1 cellular context compared by ENCODE assay signal in the genomic region with DNA sequence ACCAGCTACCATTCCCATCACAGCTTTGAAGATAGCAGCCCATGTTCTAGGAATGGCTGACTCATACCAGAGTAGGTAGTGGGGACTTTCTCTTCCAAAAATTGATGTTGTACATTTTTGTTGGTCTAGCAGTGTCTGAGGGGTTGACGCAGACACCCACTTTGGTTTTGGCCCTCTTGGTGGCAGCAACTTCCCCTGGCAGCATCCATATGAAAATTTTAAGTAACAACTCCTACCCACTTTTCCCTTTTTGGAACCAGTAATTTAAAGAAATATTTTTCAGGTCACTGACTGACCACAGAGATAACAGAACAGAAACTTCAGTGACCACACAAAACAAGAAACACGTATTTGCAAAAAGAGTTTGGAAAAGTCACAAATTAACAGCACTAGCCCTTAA.
TF ChIP-seq lines count a peak whose summit lies in the region.

No MANE protein-coding gene starts in this region.

TF ChIP-seq in GM12878, 131 proteins besides CTCF, POLR2A, EP300 and RAD21 (continued from another document and continues in another):
- TF ChIP-seq, protein P1, sequence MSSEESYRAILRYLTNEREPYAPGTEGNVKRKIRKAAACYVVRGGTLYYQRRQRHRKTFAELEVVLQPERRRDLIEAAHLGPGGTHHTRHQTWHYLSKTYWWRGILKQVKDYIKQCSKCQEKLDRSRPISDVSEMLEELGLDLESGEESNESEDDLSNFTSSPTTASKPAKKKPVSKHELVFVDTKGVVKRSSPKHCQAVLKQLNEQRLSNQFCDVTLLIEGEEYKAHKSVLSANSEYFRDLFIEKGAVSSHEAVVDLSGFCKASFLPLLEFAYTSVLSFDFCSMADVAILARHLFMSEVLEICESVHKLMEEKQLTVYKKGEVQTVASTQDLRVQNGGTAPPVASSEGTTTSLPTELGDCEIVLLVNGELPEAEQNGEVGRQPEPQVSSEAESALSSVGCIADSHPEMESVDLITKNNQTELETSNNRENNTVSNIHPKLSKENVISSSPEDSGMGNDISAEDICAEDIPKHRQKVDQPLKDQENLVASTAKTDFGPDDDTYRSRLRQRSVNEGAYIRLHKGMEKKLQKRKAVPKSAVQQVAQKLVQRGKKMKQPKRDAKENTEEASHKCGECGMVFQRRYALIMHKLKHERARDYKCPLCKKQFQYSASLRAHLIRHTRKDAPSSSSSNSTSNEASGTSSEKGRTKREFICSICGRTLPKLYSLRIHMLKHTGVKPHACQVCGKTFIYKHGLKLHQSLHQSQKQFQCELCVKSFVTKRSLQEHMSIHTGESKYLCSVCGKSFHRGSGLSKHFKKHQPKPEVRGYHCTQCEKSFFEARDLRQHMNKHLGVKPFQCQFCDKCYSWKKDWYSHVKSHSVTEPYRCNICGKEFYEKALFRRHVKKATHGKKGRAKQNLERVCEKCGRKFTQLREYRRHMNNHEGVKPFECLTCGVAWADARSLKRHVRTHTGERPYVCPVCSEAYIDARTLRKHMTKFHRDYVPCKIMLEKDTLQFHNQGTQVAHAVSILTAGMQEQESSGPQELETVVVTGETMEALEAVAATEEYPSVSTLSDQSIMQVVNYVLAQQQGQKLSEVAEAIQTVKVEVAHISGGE (CRISPR knock-in tag; IDR thresholded peaks at IDR 0.05), result no peak
- TF ChIP-seq ZNF622 (IDR thresholded peaks at IDR 0.05) (no peak), SRF (IDR thresholded peaks at IDR 0.05; ENCODE audit: low read depth in 2 of 2, low read length in 2 of 2) (no peak), SIN3A (IDR thresholded peaks at IDR 0.05; ENCODE audit: low read depth, low read length) (no peak), JUND (IDR thresholded peaks at IDR 0.05; ENCODE audit: low read depth, low read length) (no peak), YY1 (IDR thresholded peaks at IDR 0.05; ENCODE audit: low read depth, low read length) (no peak), ZSCAN29 (IDR thresholded peaks at IDR 0.05) (no peak), MEF2B (IDR thresholded peaks at IDR 0.05; ENCODE audit: partially characterized antibody, poor library complexity, severe bottlenecking) (peak; percentile 83), KDM1A (IDR thresholded peaks at IDR 0.05; ENCODE audit: borderline replicate concordance) (no peak), NRF1 (conservative IDR thresholded peaks at IDR 0.05; ENCODE audit: low read depth, low read length) (no peak), MYC (IDR thresholded peaks at IDR 0.05; ENCODE audit: insufficient read depth, insufficient read length, insufficient replicate concordance, low read length, severe bottlenecking) (no peak), MTA2 (IDR thresholded peaks at IDR 0.05; ENCODE audit: low read depth) (peak; percentile 85), CHD1 (IDR thresholded peaks at IDR 0.05; ENCODE audit: low read depth, low read length) (no peak), TCF7 (IDR thresholded peaks at IDR 0.05; ENCODE audit: borderline replicate concordance) (no peak), NFYA (IDR thresholded peaks at IDR 0.05; ENCODE audit: borderline replicate concordance, low read depth, low read length) (no peak), NBN (IDR thresholded peaks at IDR 0.05) (no peak), KAT2A (conservative IDR thresholded peaks at IDR 0.05; ENCODE audit: control insufficient read depth, low read depth, low read length) (no peak), RAD51 (IDR thresholded peaks at IDR 0.05) (0 out of 2 replicates have a peak, but pooled peaks have one; percentile 27), CBX5 (IDR thresholded peaks at IDR 0.05; ENCODE audit: low read depth) (peak; percentile 69; the same call in 1 of the 2 replicates), ZNF207 (IDR thresholded peaks at IDR 0.05; ENCODE audit: borderline replicate concordance) (no peak), SMAD5 (IDR thresholded peaks at IDR 0.05; ENCODE audit: low read depth) (0 out of 2 replicates have a peak, but pooled peaks have one; percentile 21), IKZF2 (IDR thresholded peaks at IDR 0.05) (peak; percentile 92 to 94; a peak in 3 of 4 replicates), CHD2 (IDR thresholded peaks at IDR 0.05; ENCODE audit: borderline replicate concordance, low read depth, low read length) (no peak), STAT1 (conservative IDR thresholded peaks at IDR 0.05) (no peak), ZZZ3 (IDR thresholded peaks at IDR 0.05; ENCODE audit: control insufficient read depth, insufficient read length, low read depth) (no peak), ZNF384 (IDR thresholded peaks at IDR 0.05; ENCODE audit: borderline replicate concordance, low read depth, low read length) (no peak), RB1 (IDR thresholded peaks at IDR 0.05; ENCODE audit: borderline replicate concordance) (no peak), CHD4 (IDR thresholded peaks at IDR 0.05) (no peak), TCF12 (IDR thresholded peaks at IDR 0.05; ENCODE audit: low read depth, low read length) (no peak), TBL1XR1 (IDR thresholded peaks at IDR 0.05; ENCODE audit: low read depth, low read length) (peak; percentile 71; the same call in 1 of the 2 replicates), SUZ12 (IDR thresholded peaks at IDR 0.05; ENCODE audit: unreplicated experiment) (no peak), ESRRA (IDR thresholded peaks at IDR 0.05; ENCODE audit: low read length) (no peak), ZNF274 (IDR thresholded peaks at IDR 0.05; ENCODE audit: insufficient read depth, insufficient read length) (no peak), MEF2A (IDR thresholded peaks at IDR 0.05; ENCODE audit: insufficient read depth, low read depth, low read length) (peak; percentile 84), GATAD2B (conservative IDR thresholded peaks at IDR 0.05; ENCODE audit: low read depth) (0 out of 2 replicates have a peak, but pooled peaks have one; percentile 63), NFIC (IDR thresholded peaks at IDR 0.05; ENCODE audit: low read depth, low read length) (peak; percentile 89)
- TF ChIP-seq, protein P2, sequence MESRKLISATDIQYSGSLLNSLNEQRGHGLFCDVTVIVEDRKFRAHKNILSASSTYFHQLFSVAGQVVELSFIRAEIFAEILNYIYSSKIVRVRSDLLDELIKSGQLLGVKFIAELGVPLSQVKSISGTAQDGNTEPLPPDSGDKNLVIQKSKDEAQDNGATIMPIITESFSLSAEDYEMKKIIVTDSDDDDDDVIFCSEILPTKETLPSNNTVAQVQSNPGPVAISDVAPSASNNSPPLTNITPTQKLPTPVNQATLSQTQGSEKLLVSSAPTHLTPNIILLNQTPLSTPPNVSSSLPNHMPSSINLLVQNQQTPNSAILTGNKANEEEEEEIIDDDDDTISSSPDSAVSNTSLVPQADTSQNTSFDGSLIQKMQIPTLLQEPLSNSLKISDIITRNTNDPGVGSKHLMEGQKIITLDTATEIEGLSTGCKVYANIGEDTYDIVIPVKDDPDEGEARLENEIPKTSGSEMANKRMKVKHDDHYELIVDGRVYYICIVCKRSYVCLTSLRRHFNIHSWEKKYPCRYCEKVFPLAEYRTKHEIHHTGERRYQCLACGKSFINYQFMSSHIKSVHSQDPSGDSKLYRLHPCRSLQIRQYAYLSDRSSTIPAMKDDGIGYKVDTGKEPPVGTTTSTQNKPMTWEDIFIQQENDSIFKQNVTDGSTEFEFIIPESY (IDR thresholded peaks at IDR 0.05), result no peak
- TF ChIP-seq, protein P3, sequence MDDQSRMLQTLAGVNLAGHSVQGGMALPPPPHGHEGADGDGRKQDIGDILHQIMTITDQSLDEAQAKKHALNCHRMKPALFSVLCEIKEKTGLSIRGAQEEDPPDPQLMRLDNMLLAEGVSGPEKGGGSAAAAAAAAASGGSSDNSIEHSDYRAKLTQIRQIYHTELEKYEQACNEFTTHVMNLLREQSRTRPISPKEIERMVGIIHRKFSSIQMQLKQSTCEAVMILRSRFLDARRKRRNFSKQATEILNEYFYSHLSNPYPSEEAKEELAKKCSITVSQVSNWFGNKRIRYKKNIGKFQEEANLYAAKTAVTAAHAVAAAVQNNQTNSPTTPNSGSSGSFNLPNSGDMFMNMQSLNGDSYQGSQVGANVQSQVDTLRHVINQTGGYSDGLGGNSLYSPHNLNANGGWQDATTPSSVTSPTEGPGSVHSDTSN (IDR thresholded peaks at IDR 0.05; ENCODE audit: insufficient replicate concordance, low read depth, low read length), result no peak
- TF ChIP-seq, protein P4, sequence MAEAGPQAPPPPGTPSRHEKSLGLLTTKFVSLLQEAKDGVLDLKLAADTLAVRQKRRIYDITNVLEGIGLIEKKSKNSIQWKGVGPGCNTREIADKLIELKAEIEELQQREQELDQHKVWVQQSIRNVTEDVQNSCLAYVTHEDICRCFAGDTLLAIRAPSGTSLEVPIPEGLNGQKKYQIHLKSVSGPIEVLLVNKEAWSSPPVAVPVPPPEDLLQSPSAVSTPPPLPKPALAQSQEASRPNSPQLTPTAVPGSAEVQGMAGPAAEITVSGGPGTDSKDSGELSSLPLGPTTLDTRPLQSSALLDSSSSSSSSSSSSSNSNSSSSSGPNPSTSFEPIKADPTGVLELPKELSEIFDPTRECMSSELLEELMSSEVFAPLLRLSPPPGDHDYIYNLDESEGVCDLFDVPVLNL (IDR thresholded peaks at IDR 0.05; ENCODE audit: low read depth, low read length), result no peak
- TF ChIP-seq, protein P5, sequence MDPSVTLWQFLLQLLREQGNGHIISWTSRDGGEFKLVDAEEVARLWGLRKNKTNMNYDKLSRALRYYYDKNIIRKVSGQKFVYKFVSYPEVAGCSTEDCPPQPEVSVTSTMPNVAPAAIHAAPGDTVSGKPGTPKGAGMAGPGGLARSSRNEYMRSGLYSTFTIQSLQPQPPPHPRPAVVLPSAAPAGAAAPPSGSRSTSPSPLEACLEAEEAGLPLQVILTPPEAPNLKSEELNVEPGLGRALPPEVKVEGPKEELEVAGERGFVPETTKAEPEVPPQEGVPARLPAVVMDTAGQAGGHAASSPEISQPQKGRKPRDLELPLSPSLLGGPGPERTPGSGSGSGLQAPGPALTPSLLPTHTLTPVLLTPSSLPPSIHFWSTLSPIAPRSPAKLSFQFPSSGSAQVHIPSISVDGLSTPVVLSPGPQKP (IDR thresholded peaks at IDR 0.05; ENCODE audit: low read depth, low read length), result no peak
- TF ChIP-seq, protein P6, sequence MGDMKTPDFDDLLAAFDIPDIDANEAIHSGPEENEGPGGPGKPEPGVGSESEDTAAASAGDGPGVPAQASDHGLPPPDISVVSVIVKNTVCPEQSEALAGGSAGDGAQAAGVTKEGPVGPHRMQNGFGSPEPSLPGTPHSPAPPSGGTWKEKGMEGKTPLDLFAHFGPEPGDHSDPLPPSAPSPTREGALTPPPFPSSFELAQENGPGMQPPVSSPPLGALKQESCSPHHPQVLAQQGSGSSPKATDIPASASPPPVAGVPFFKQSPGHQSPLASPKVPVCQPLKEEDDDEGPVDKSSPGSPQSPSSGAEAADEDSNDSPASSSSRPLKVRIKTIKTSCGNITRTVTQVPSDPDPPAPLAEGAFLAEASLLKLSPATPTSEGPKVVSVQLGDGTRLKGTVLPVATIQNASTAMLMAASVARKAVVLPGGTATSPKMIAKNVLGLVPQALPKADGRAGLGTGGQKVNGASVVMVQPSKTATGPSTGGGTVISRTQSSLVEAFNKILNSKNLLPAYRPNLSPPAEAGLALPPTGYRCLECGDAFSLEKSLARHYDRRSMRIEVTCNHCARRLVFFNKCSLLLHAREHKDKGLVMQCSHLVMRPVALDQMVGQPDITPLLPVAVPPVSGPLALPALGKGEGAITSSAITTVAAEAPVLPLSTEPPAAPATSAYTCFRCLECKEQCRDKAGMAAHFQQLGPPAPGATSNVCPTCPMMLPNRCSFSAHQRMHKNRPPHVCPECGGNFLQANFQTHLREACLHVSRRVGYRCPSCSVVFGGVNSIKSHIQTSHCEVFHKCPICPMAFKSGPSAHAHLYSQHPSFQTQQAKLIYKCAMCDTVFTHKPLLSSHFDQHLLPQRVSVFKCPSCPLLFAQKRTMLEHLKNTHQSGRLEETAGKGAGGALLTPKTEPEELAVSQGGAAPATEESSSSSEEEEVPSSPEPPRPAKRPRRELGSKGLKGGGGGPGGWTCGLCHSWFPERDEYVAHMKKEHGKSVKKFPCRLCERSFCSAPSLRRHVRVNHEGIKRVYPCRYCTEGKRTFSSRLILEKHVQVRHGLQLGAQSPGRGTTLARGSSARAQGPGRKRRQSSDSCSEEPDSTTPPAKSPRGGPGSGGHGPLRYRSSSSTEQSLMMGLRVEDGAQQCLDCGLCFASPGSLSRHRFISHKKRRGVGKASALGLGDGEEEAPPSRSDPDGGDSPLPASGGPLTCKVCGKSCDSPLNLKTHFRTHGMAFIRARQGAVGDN (IDR thresholded peaks at IDR 0.05), result no peak
- TF ChIP-seq, protein P7, sequence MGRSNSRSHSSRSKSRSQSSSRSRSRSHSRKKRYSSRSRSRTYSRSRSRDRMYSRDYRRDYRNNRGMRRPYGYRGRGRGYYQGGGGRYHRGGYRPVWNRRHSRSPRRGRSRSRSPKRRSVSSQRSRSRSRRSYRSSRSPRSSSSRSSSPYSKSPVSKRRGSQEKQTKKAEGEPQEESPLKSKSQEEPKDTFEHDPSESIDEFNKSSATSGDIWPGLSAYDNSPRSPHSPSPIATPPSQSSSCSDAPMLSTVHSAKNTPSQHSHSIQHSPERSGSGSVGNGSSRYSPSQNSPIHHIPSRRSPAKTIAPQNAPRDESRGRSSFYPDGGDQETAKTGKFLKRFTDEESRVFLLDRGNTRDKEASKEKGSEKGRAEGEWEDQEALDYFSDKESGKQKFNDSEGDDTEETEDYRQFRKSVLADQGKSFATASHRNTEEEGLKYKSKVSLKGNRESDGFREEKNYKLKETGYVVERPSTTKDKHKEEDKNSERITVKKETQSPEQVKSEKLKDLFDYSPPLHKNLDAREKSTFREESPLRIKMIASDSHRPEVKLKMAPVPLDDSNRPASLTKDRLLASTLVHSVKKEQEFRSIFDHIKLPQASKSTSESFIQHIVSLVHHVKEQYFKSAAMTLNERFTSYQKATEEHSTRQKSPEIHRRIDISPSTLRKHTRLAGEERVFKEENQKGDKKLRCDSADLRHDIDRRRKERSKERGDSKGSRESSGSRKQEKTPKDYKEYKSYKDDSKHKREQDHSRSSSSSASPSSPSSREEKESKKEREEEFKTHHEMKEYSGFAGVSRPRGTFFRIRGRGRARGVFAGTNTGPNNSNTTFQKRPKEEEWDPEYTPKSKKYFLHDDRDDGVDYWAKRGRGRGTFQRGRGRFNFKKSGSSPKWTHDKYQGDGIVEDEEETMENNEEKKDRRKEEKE (IDR thresholded peaks at IDR 0.05), result no peak
- TF ChIP-seq, protein P8, sequence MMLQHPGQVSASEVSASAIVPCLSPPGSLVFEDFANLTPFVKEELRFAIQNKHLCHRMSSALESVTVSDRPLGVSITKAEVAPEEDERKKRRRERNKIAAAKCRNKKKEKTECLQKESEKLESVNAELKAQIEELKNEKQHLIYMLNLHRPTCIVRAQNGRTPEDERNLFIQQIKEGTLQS (IDR thresholded peaks at IDR 0.05; ENCODE audit: borderline replicate concordance, extremely low read depth, low read depth, low read length), result no peak
- TF ChIP-seq, protein P9, sequence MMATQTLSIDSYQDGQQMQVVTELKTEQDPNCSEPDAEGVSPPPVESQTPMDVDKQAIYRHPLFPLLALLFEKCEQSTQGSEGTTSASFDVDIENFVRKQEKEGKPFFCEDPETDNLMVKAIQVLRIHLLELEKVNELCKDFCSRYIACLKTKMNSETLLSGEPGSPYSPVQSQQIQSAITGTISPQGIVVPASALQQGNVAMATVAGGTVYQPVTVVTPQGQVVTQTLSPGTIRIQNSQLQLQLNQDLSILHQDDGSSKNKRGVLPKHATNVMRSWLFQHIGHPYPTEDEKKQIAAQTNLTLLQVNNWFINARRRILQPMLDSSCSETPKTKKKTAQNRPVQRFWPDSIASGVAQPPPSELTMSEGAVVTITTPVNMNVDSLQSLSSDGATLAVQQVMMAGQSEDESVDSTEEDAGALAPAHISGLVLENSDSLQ (IDR thresholded peaks at IDR 0.05), result no peak
